ENCODE assay signal across 8 cellular contexts in the genomic region with DNA sequence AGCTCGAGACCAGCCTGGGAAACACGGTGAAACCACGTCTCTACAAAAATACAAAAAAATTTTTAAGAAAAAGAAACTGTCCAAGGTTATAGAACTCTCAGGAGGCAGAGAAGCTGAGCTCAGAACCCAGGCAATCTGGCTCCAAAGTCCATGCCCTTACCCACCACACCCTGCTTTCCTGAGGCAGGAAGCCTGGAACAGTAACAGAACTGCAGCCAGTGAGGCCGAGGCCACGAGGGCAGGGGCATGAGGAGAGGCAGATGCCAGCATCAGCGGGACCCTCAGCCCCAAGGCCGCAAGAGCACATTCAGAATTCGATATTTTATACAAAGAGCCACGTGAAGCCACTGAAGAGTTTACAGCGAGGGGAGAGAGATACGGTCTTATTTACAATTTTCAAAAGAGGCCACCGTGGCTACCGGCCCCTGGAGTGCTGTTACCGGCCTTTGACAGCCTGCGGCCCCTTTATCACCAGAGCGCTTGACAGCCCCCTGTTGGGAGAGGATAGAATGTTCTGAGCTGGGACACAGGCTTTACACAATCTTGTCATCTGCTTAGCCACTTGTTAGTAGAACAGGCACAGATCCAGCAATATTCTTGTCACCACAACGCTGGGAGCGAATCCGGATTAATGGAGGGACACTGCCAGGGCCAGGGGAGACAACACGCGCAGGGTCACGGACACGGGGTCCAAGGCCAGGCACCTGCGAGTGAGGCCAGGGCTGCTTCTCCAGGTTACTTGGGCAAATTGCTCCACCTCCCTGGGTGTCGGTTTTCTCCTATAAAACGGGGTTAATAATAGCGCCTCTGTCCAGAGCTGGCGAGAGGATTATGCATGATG. TPM values are rescaled to one million over a fixed set of nuclear protein-coding genes. Genes with fewer than 3 reads are reported as not detected.
DNase-seq lines count a peak whose midpoint lies in the region; ATAC-seq lines count a peak whose summit lies in the region.

No MANE protein-coding gene starts in this region.

- CTCF ChIA-PET in activated naive CD4-positive, alpha-beta T cell treated with anti-CD3 and anti-CD28 coated beads, Interleukin-2, amount 10 ng/mL, durations not matched to agents 7 days and 5 days (lab: Charles Lee), result interaction anchor here (0.6 kb wide), 1 partner anchor 85 kb away, joined by 3 read pairs; no protein-coding TSS in a partner anchor

- H3K4me3 Mint-ChIP-seq in activated naive CD4-positive, alpha-beta T cell treated with anti-CD3 and anti-CD28 coated beads, Interleukin-2, amount 50 U/mL, for 24 hours, result peak overlapping the region; percentile 47
- no peak overlapping the region for H3K4me3 Mint-ChIP-seq in activated naive CD4-positive, alpha-beta T cell treated with anti-CD3 and anti-CD28 coated beads, Interleukin-2, amount 10 ng/mL, durations not matched to agents 7 days and 5 days

- H3K27ac Mint-ChIP-seq in activated naive CD4-positive, alpha-beta T cell treated with anti-CD3 and anti-CD28 coated beads, Interleukin-2, amount 50 U/mL, for 24 hours, result no peak overlapping the region
- H3K27ac Mint-ChIP-seq in activated naive CD4-positive, alpha-beta T cell treated with anti-CD3 and anti-CD28 coated beads, Interleukin-2, amount 10 ng/mL, durations not matched to agents 7 days and 5 days, result no peak overlapping the region

- H3K4me1 Mint-ChIP-seq in activated naive CD4-positive, alpha-beta T cell treated with anti-CD3 and anti-CD28 coated beads, Interleukin-2, amount 50 U/mL, for 24 hours, result peaks cover 23% of the 10 kb centered on the region
- peaks cover 23% of the 10 kb centered on the region for H3K4me1 Mint-ChIP-seq in activated naive CD4-positive, alpha-beta T cell treated with anti-CD3 and anti-CD28 coated beads, Interleukin-2, amount 10 ng/mL, durations not matched to agents 7 days and 5 days

- no peak for DNase-seq in activated naive CD4-positive, alpha-beta T cell treated with anti-CD3 and anti-CD28 coated beads, Interleukin-2, amount 10 ng/mL, durations not matched to agents 7 days and 5 days
- DNase-seq in cerebellar cortex (ENCODE audit: low spot score) (peak; percentile 83), lung microvascular endothelial cell (ENCODE audit: low read depth in 2 of 2) (peak; percentile 58 to 71), COLO668 (lab: John Stamatoyannopoulos, UW; ENCODE audit: unreplicated experiment) (no peak), SK-N-DZ (ENCODE audit: low spot score) (no peak), GM19238 (ENCODE audit: insufficient read length, low spot score) (no peak)

- peaks cover 9% of the 10 kb centered on the region for H3K36me3 Mint-ChIP-seq in activated naive CD4-positive, alpha-beta T cell treated with anti-CD3 and anti-CD28 coated beads, Interleukin-2, amount 50 U/mL, for 24 hours
- peaks cover 18% of the 10 kb centered on the region for H3K36me3 Mint-ChIP-seq in activated naive CD4-positive, alpha-beta T cell treated with anti-CD3 and anti-CD28 coated beads, Interleukin-2, amount 10 ng/mL, durations not matched to agents 7 days and 5 days

- no peak for ATAC-seq in GM18867 (IDR thresholded peaks at IDR 0.05; ENCODE audit: unreplicated experiment)

- H3K27me3 Mint-ChIP-seq in activated naive CD4-positive, alpha-beta T cell treated with anti-CD3 and anti-CD28 coated beads, Interleukin-2, amount 50 U/mL, for 24 hours, result no peaks in the 10 kb centered on the region
- no peaks in the 10 kb centered on the region for H3K27me3 Mint-ChIP-seq in activated naive CD4-positive, alpha-beta T cell treated with anti-CD3 and anti-CD28 coated beads, Interleukin-2, amount 10 ng/mL, durations not matched to agents 7 days and 5 days

- H3K9me3 Mint-ChIP-seq in activated naive CD4-positive, alpha-beta T cell treated with anti-CD3 and anti-CD28 coated beads, Interleukin-2, amount 50 U/mL, for 24 hours, result no peaks in the 10 kb centered on the region
- no peaks in the 10 kb centered on the region for H3K9me3 Mint-ChIP-seq in activated naive CD4-positive, alpha-beta T cell treated with anti-CD3 and anti-CD28 coated beads, Interleukin-2, amount 10 ng/mL, durations not matched to agents 7 days and 5 days

RNA-seq across cellular contexts. Expression of gene SPATA2, which starts 5.6 kb away (rescaled TPM):
- 0.65 and 0.99 TPM in 2 replicates for total RNA-seq in lung microvascular endothelial cell
- 3.1 and 4.7 TPM in 2 replicates for polyA plus RNA-seq in SK-N-DZ (2014; cell fraction: cytosol; rRNA removed)
- polyA plus RNA-seq in SK-N-DZ (2014; cell fraction: nucleus; rRNA removed), result 2.7 and 3.0 TPM in 2 replicates

RNA-seq across cellular contexts. Expression of gene RNF114, which starts 26.5 kb away (rescaled TPM):
- 25.9 and 37.3 TPM in 2 replicates for total RNA-seq in lung microvascular endothelial cell
- 138 and 182 TPM in 2 replicates for polyA plus RNA-seq in SK-N-DZ (2014; cell fraction: cytosol; rRNA removed)
- 121 and 145 TPM in 2 replicates for polyA plus RNA-seq in SK-N-DZ (2014; cell fraction: nucleus; rRNA removed)

Comparison
In these comparisons a context has a peak if more than half of its experiments do, and no peak if none do; other contexts are left out.
1. DNase-seq: peak in cerebellar cortex (single experiment) and lung microvascular endothelial cell (2 of 2); none in activated naive CD4-positive, alpha-beta T cell treated with anti-CD3 and anti-CD28 coated beads, Interleukin-2, amount 10 ng/mL, durations not matched to agents 7 days and 5 days (single experiment), COLO668 (single experiment), SK-N-DZ (single experiment) and GM19238 (single experiment).